8 cellular contexts compared by ENCODE assay signal in the genomic region with DNA sequence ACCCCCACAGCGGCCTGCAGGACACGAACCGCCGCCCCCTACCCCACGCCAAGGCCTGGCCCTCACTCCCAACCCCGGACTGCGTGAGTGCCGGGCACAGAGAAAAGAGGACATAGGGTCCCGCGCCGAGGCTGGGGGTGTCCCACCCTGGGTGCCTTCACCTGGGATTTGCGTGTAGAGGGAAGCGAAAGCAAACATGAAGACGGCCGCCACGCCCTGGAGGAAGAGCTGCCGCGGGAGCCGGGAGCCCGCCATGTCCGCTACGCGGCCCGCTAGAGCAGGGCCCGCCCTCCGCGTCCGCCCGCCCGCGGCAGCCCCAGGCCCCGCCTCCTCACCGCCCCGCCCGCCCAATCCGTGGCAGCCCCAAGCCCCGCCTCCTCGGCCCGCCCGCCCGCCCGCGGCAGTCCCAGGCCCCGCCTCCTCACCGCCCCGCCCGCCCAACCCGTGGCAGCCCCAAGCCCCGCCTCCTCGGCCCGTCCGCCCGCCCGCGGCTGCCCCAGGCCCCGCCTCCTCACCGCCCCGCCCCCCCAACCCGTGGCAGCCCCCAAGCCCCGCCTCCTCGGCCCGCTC. TPM values are rescaled to one million over a fixed set of nuclear protein-coding genes. Genes with fewer than 3 reads are reported as not detected.
DNase-seq lines count a peak whose midpoint lies in the region; ATAC-seq, FAIRE-seq and TF ChIP-seq lines count a peak whose summit lies in the region.

TSS of gene LMF2 (minus strand) at position 282 of the 570 bp plus-strand sequence. CDS start at position 255, 27 bp downstream.

- no TSS peak for BruUV-seq in HepG2 (replicated peaks; lab: Mats Ljungman, UMichigan)

- H3K27me3 ChIP-seq in GM23248 (replicated peaks; ENCODE audit: insufficient read depth) (no peaks in the 10 kb centered on the region), MM.1S (replicated peaks; ENCODE audit: insufficient read depth, low read length) (no peaks in the 10 kb centered on the region), HepG2 (ENCODE audit: control insufficient read depth in 1 of 2, insufficient read depth in 2 of 2, low read length in 2 of 2) (no peaks in the 10 kb centered on the region; a peak in 1 of 5 replicates)

- DNase-seq in DMS79 treated with DMSO at 0.1 percent for 48 hours (lab: John Stamatoyannopoulos, UW) (peak; percentile 69), GM23248 (peak; percentile 94), MM.1S (no peak), chondrocyte (ENCODE audit: low spot score) (peak; percentile 93), HepG2 (ENCODE audit: low spot score) (peak; percentile 56), NCI-H2107 (lab: John Stamatoyannopoulos, UW) (no peak)
- DNase-seq in activated CD4-positive, alpha-beta T cell treated with anti-CD3 and anti-CD28 coated beads for 1 hour: peak; percentile 92
- peak; percentile 92 to 96 for DNase-seq in stimulated activated CD4-positive, alpha-beta T cell treated with anti-CD3 and anti-CD28 coated beads, Interleukin-2, amount 100 ng/mL, for 48 hours

- WGBS in GM23248 (ENCODE audit: low coverage in 1 of 2, low lambda C conversion rate in 2 of 2, missing lambda C conversion rate in 2 of 2), 2 experiments: 1 to 2% methylated on average over 16 to 57 of the region's 62 CpGs
- WGBS in HepG2 (ENCODE audit: low lambda C conversion rate): 8% methylated on average over 10 of the region's 62 CpGs

- POLR2A ChIA-PET in HepG2 (lab: Yijun Ruan, JAX): interaction anchor here (0.7 to 3.9 kb wide), 23 partner anchors 9 to 540 kb away, joined by 3 to 97 read pairs (median 4); partner anchors contain the start of genes ADM2, CHKB, HDAC10 and KLHDC7B

- peak within 1 kb of the TSS; percentile 95 for H3K27ac Mint-ChIP-seq in chondrocyte (ENCODE audit: unreplicated experiment)

- no peak for TF ChIP-seq CTCF in MM.1S (IDR thresholded peaks at IDR 0.05; ENCODE audit: low read length)
- peak; percentile 8 for TF ChIP-seq CTCF in chondrocyte (IDR thresholded peaks at IDR 0.05)
- TF ChIP-seq CTCF in HepG2 (CRISPR knock-in tag; IDR thresholded peaks at IDR 0.05): peak; percentile 10; the same call in 1 of the 2 replicates

- H3K4me1 Mint-ChIP-seq in chondrocyte (ENCODE audit: low read depth): peaks cover 13% of the 10 kb centered on the region

- H3K9me2 ChIP-seq in GM23248 (ENCODE audit: insufficient read depth) (no peaks in the 10 kb centered on the region), MM.1S (replicated peaks; ENCODE audit: insufficient read depth, low read length) (no peaks in the 10 kb centered on the region)

- CTCF ChIA-PET in HepG2 (lab: Yijun Ruan, JAX; ENCODE audit: low intra/inter-chr PET ratio, low total read pairs): no interaction called here

- H3K36me3 ChIP-seq in GM23248 (ENCODE audit: low read depth) (no peaks in the 10 kb centered on the region), MM.1S (replicated peaks; ENCODE audit: insufficient read depth, low read length) (no peaks in the 10 kb centered on the region), HepG2 (replicated peaks in 1 of 2; ENCODE audit: control insufficient read depth in 1 of 2, insufficient read depth in 2 of 2, low read length in 2 of 2) (peaks cover 2 to 12% of the 10 kb centered on the region in 2 experiments; a peak in 1 of 5 replicates)

- H3K4me3 ChIP-seq in GM23248 (peak within 1 kb of the TSS; percentile 94), MM.1S (ENCODE audit: low read length) (peak within 1 kb of the TSS; percentile 89), HepG2 (replicated peaks in 1 of 3; ENCODE audit: insufficient read depth in 1 of 3, low read depth in 2 of 3, low read length in 3 of 3) (peak within 1 kb of the TSS; percentile 90 to 99 (median 93))

- H3K9ac ChIP-seq in GM23248: peak within 1 kb of the TSS; percentile 97
- H3K9ac ChIP-seq in MM.1S (ENCODE audit: low read length): peak within 1 kb of the TSS; percentile 87
- H3K9ac ChIP-seq in HepG2 (ENCODE audit: insufficient read depth, low read depth, low read length): peak within 1 kb of the TSS; percentile 90

- H3K27ac ChIP-seq in GM23248 (peak within 1 kb of the TSS; percentile 78), MM.1S (ENCODE audit: low read length) (peak within 1 kb of the TSS; percentile 84), HepG2 (ENCODE audit: extremely low read length, insufficient read depth, low read length) (peak within 1 kb of the TSS; percentile 87)

- H3K27me3 Mint-ChIP-seq in chondrocyte (ENCODE audit: low read depth): no peaks in the 10 kb centered on the region

- H3K4me2 ChIP-seq in GM23248 (ENCODE audit: unreplicated experiment): peak within 1 kb of the TSS; percentile 100
- peak within 1 kb of the TSS; percentile 94 for H3K4me2 ChIP-seq in MM.1S (ENCODE audit: low read depth, low read length)
- H3K4me2 ChIP-seq in HepG2 (ENCODE audit: low read depth, low read length): peak within 1 kb of the TSS; percentile 92

- TF ChIP-seq EP300 in HepG2 (IDR thresholded peaks at IDR 0.05; ENCODE audit: low read depth in 2 of 2, low read length in 2 of 2) (no peak), HepG2 (CRISPR knock-in tag; IDR thresholded peaks at IDR 0.05; ENCODE audit: borderline replicate concordance) (no peak)

- H3K4me3 Mint-ChIP-seq in chondrocyte (ENCODE audit: unreplicated experiment): peak within 1 kb of the TSS; percentile 93

- TF ChIP-seq RAD21 in HepG2 (CRISPR knock-in tag; IDR thresholded peaks at IDR 0.05): no peak

- in situ Hi-C loops in GM23248 (cut with MboI): no loop called here
- in situ Hi-C loops in HepG2 (cut with HindIII; ENCODE audit: extremely low pct_ligation_motif_present, low pct_unique_long_range_greater_than_20kb): no loop called here

- no peaks in the 10 kb centered on the region for H3K9me3 ChIP-seq in GM23248 (ENCODE audit: low read depth)
- no peaks in the 10 kb centered on the region for H3K9me3 ChIP-seq in MM.1S (replicated peaks; ENCODE audit: insufficient read depth, low read length)
- H3K9me3 ChIP-seq in HepG2 (ENCODE audit: low read length): no peaks in the 10 kb centered on the region

- H2AFZ ChIP-seq in GM23248: peak within 1 kb of the TSS; percentile 75
- H2AFZ ChIP-seq in MM.1S (ENCODE audit: low read length): peak within 1 kb of the TSS; percentile 92
- H2AFZ ChIP-seq in HepG2 (ENCODE audit: low read length): no peak within 1 kb of the TSS

- H3K36me3 Mint-ChIP-seq in chondrocyte (ENCODE audit: low read depth): peaks cover 1% of the 10 kb centered on the region

- H4K20me1 ChIP-seq in GM23248 (ENCODE audit: insufficient read depth): no peaks in the 10 kb centered on the region; the same call in 1 of the 2 replicates
- H4K20me1 ChIP-seq in MM.1S (ENCODE audit: insufficient read depth, low read length): no peaks in the 10 kb centered on the region
- H4K20me1 ChIP-seq in HepG2 (ENCODE audit: insufficient read depth, low read length): no peaks in the 10 kb centered on the region

- H3K9me3 Mint-ChIP-seq in chondrocyte (ENCODE audit: low read depth): no peaks in the 10 kb centered on the region

- H3K4me1 ChIP-seq in GM23248 (ENCODE audit: insufficient read depth): peaks cover 10% of the 10 kb centered on the region
- peaks cover 6% of the 10 kb centered on the region for H3K4me1 ChIP-seq in MM.1S (ENCODE audit: low read length)
- peaks cover 19% of the 10 kb centered on the region for H3K4me1 ChIP-seq in HepG2 (ENCODE audit: insufficient read depth, low read length)

- H3K79me2 ChIP-seq in GM23248 (ENCODE audit: insufficient read depth) (peaks cover 73% of the 10 kb centered on the region), MM.1S (ENCODE audit: low read length) (peaks cover 67% of the 10 kb centered on the region), HepG2 (ENCODE audit: insufficient read depth, low read length) (peaks cover 37% of the 10 kb centered on the region)

- intact Hi-C loops in HepG2 (cut with micrococcal nuclease; ENCODE audit: unreplicated experiment): no loop called here

- H3F3A ChIP-seq in GM23248 (ENCODE audit: insufficient read depth): peaks cover 10% of the 10 kb centered on the region; the same call in 1 of the 2 replicates
- no peaks in the 10 kb centered on the region for H3F3A ChIP-seq in MM.1S (ENCODE audit: insufficient read depth, low read length)

- no peak for FAIRE-seq in HepG2 (lab: Jason Lieb, UNC)

- TF ChIP-seq POLR2A in HepG2 (IDR thresholded peaks at IDR 0.05; ENCODE audit: insufficient read depth in 1 of 2, low read depth in 2 of 2, low read length in 2 of 2): peak; percentile 34 to 82; a peak in 3 of 4 replicates

- ATAC-seq in HepG2: peak; percentile 84

TF ChIP-seq in HepG2, 621 proteins besides CTCF, POLR2A, EP300 and RAD21 (continues in another document):
- TF ChIP-seq, protein P1, sequence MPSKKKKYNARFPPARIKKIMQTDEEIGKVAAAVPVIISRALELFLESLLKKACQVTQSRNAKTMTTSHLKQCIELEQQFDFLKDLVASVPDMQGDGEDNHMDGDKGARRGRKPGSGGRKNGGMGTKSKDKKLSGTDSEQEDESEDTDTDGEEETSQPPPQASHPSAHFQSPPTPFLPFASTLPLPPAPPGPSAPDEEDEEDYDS (CRISPR knock-in tag; IDR thresholded peaks at IDR 0.05): no peak
- peak; percentile 54 for TF ChIP-seq SP5 (CRISPR knock-in tag; IDR thresholded peaks at IDR 0.05; ENCODE audit: borderline replicate concordance, low read depth)

RNA-seq across cellular contexts. Expression of gene LMF2, which starts in this region (rescaled TPM):
- 95.0 and 124 TPM in 2 replicates for total RNA-seq in GM23248 (2014; rRNA removed; shearing (Covaris generic))
- polyA plus RNA-seq in GM23248 (2016; fragmentation: Nextera tagmentation; extraction: Ambion mirVana) (101 and 106 TPM in 2 replicates), HepG2 (2011; rRNA removed) (23.3 and 37.9 TPM in 2 replicates)
- total RNA-seq in chondrocyte (111 to 124 TPM (median 120 TPM) in 3 replicates), HepG2 (2016; rRNA removed; fragmentation: Illumina TruSeq; extraction: Trizol) (10.2 and 30.6 TPM in 2 replicates)
- total RNA-seq in HepG2 (2016; cell fraction: cytosol; rRNA removed; fragmentation: Illumina TruSeq; extraction: Trizol; ENCODE audit: low read depth): 6.3 and 7.5 TPM in 2 replicates
- 8.1 and 32.3 TPM in 2 replicates for total RNA-seq in HepG2 (2016; cell fraction: insoluble cytoplasmic fraction; rRNA removed; fragmentation: Illumina TruSeq; extraction: Trizol)
- total RNA-seq in HepG2 (2016; cell fraction: membrane; rRNA removed; fragmentation: Illumina TruSeq; extraction: Trizol): 12.9 and 13.8 TPM in 2 replicates
- total RNA-seq in HepG2 (2016; cell fraction: nucleus; rRNA removed; fragmentation: Illumina TruSeq; extraction: Trizol): 37.5 and 43.9 TPM in 2 replicates
- polyA plus RNA-seq in HepG2 (2011; cell fraction: cytosol; rRNA removed): 18.2 and 36.8 TPM in 2 replicates
- polyA plus RNA-seq in HepG2 (2011; cell fraction: nucleus; rRNA removed): 284 and 409 TPM in 2 replicates
- polyA plus RNA-seq in HepG2 (2012): 20.6 and 26.6 TPM in 2 replicates
- polyA plus RNA-seq in HepG2 (2016; cell fraction: cytosol; fragmentation: Illumina TruSeq; extraction: Trizol; ENCODE audit: low read depth): 9.6 and 9.7 TPM in 2 replicates
- polyA plus RNA-seq in HepG2 (2016; cell fraction: insoluble cytoplasmic fraction; fragmentation: Illumina TruSeq; extraction: Trizol; ENCODE audit: low read depth): 10.4 and 13.2 TPM in 2 replicates
- polyA plus RNA-seq in HepG2 (2016; cell fraction: membrane; fragmentation: Illumina TruSeq; extraction: Trizol; ENCODE audit: low read depth): 11.7 and 14.1 TPM in 2 replicates
- polyA plus RNA-seq in HepG2 (2016; cell fraction: nucleus; fragmentation: Illumina TruSeq; extraction: Trizol; ENCODE audit: insufficient read depth, low read depth): 103 and 105 TPM in 2 replicates
- polyA minus RNA-seq in HepG2 (2011; rRNA and poly(A)+ RNA removed; ENCODE audit: low replicate concordance): 33.1 and 122 TPM in 2 replicates
- 51.0 and 56.0 TPM in 2 replicates for polyA minus RNA-seq in HepG2 (2011; cell fraction: cytosol; rRNA and poly(A)+ RNA removed)
- polyA minus RNA-seq in HepG2 (2011; cell fraction: nucleus; rRNA and poly(A)+ RNA removed): 27.5 and 28.8 TPM in 2 replicates

Comparison
In these comparisons a context has a peak if more than half of its experiments do, and no peak if none do; other contexts are left out.
1. DNase-seq: peak in DMS79 treated with DMSO at 0.1 percent for 48 hours (single experiment), GM23248 (single experiment), activated CD4-positive, alpha-beta T cell treated with anti-CD3 and anti-CD28 coated beads for 1 hour (single experiment), chondrocyte (single experiment), HepG2 (single experiment) and stimulated activated CD4-positive, alpha-beta T cell treated with anti-CD3 and anti-CD28 coated beads, Interleukin-2, amount 100 ng/mL, for 48 hours (2 of 2); none in MM.1S (single experiment) and NCI-H2107 (single experiment).
2. Peak in every context shown above with its lines, with median percentiles within 50 percentile points of each other: H3K27ac ChIP-seq, H3K4me2 ChIP-seq, H3K4me3 ChIP-seq and H3K9ac ChIP-seq.